23 cellular contexts compared by ENCODE assay signal in the genomic region with DNA sequence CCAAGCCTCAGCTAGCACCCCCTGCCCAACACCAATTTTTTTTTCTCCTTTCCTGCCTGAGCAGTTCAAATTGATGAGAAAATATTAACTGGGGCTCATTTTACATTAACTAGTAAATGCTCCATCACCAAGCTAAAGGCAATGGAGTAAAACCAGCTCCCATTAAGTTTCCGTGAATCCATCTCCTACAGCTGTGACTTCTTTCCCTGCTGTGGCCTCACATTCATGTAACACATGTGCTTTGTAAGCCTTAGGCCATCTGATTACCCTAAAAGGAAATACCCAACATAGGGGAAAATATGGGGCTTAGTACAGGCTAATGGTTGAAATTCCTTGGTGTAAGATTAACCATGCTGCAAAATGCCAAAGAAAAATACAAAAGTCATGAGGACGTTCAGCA.
"Had no signal": no experiment of that assay in that cellular context is flagged by ENCODE, and none has a peak within 500 bp of the region (broad histone marks: within the 10 kb centered on the region; RNA-seq: fewer than 3 reads in every experiment).

No MANE protein-coding gene starts in this region.

- H3K36me3 ChIP-seq: colonic mucosa, heart left ventricle, lower lobe of right lung, prostate gland, sigmoid colon, thoracic aorta, tibial nerve, upper lobe of left lung had no signal

- H3K9me3 ChIP-seq: colonic mucosa, heart left ventricle, lower lobe of right lung, mucosa of descending colon, prostate gland, sigmoid colon, thoracic aorta, tibial nerve, upper lobe of left lung had no signal

- ATAC-seq: heart left ventricle; left colon; left ventricle myocardium superior; lower lobe of right lung; mucosa of descending colon; natural killer cell treated with Interleukin-12 subunit alpha and Interleukin-12 subunit beta and Interleukin-15 and Interleukin-18, amount 100 ng/mL, for 72 hours; right cardiac atrium; stimulated activated effector memory CD8-positive, alpha-beta T cell treated with anti-CD3 and anti-CD28 coated beads, Interleukin-12 subunit alpha, Interleukin-12 subunit beta, amount 100 ng/mL, for 72 hours; stimulated activated naive CD8-positive, alpha-beta T cell treated with anti-CD3 and anti-CD28 coated beads, Interleukin-15, Interleukin-2, amounts not matched to agents 100 U/mL and 50 U/mL, for 24 hours had no signal

- H3K27ac ChIP-seq: colonic mucosa, epithelial cell of prostate, heart left ventricle, hepatocyte, lower lobe of right lung, prostate gland, sigmoid colon, thoracic aorta, tibial nerve, upper lobe of left lung had no signal

- H3K27me3 ChIP-seq: colonic mucosa, sigmoid colon, tibial nerve, upper lobe of left lung had no signal

- H3K4me3 ChIP-seq: colonic mucosa, heart left ventricle, hepatocyte, lower lobe of right lung, mucosa of descending colon, prostate gland, sigmoid colon, thoracic aorta, tibial nerve, upper lobe of left lung had no signal

- H3K79me2 ChIP-seq: hepatocyte had no signal

- H2AFZ ChIP-seq: hepatocyte had no signal

- DNase-seq: colonic mucosa; effector CD8-positive, alpha-beta T cell; endodermal cell; heart left ventricle; kidney; left colon; left ventricle myocardium superior; lower lobe of right lung; mucosa of descending colon; naive B cell; right cardiac atrium; sigmoid colon; stimulated activated CD4-positive, alpha-beta T cell treated with anti-CD3 and anti-CD28 coated beads, Interleukin-2, amount 100 ng/mL, for 24 hours; stimulated activated CD4-positive, alpha-beta T cell treated with anti-CD3 and anti-CD28 coated beads, Interleukin-4, amount 100 ng/mL, for 24 hours; stimulated activated naive CD8-positive, alpha-beta T cell treated with anti-CD3 and anti-CD28 coated beads, Interleukin-15, Interleukin-2, amounts not matched to agents 100 U/mL and 50 U/mL, for 24 hours; upper lobe of left lung had no signal

- H3K4me2 ChIP-seq: hepatocyte had no signal
